Comparison of ENCODE assay signal across 29 cellular contexts in genomic region chr2:119934319-119934718, GRCh38.
"Had no signal": no experiment of that assay in that cellular context is flagged by ENCODE, and none has a peak within 500 bp of the region (broad histone marks: within the 10 kb centered on the region; RNA-seq: fewer than 3 reads in every experiment).

No MANE protein-coding gene starts in this region.

- H3K4me2 ChIP-seq: hepatocyte, smooth muscle cell had no signal

- ATAC-seq: activated CD8-positive, alpha-beta memory T cell treated with anti-CD3 and anti-CD28 coated beads, Interleukin-2, amount 10 ng/mL, durations not matched to agents 7 days and 5 days; activated naive CD8-positive, alpha-beta T cell treated with anti-CD3 and anti-CD28 coated beads, Interleukin-2, amount 50 U/mL, for 24 hours; foreskin keratinocyte; left colon; psoas muscle; upper lobe of right lung had no signal

- H3K4me1 Mint-ChIP-seq: endodermal cell, naive B cell, neural crest cell had no signal

- DNase-seq: activated CD4-positive, alpha-beta memory T cell treated with anti-CD3 and anti-CD28 coated beads, Interleukin-2, amount 10 ng/mL, durations not matched to agents 7 days and 5 days; activated CD4-positive, alpha-beta T cell treated with anti-CD3 and anti-CD28 coated beads, Interleukin-2, amount 10 ng/mL, durations not matched to agents 7 days and 5 days; activated CD4-positive, CD25-positive, alpha-beta regulatory T cell treated with anti-CD3 and anti-CD28 coated beads, Interleukin-2, amount 50 U/mL, for 72 hours; activated CD8-positive, alpha-beta memory T cell treated with anti-CD3 and anti-CD28 coated beads, Interleukin-2, amount 10 ng/mL, durations not matched to agents 7 days and 5 days; activated effector memory CD4-positive, alpha-beta T cell treated with anti-CD3 and anti-CD28 coated beads, Interleukin-2, amount 50 U/mL, for 16 hours; activated naive CD4-positive, alpha-beta T cell treated with anti-CD3 and anti-CD28 coated beads, Interleukin-2, amount 10 ng/mL, durations not matched to agents 7 days and 5 days; activated naive CD8-positive, alpha-beta T cell treated with anti-CD3 and anti-CD28 coated beads, Interleukin-2, amount 50 U/mL, for 24 hours; amygdala; caudate nucleus; endodermal cell; foreskin keratinocyte; left colon; mammary epithelial cell; naive B cell; nucleus accumbens; psoas muscle; stimulated activated CD4-positive, alpha-beta T cell treated with anti-CD3 and anti-CD28 coated beads, Interleukin-1b, Interleukin-23, amount 100 ng/mL, for 48 hours; stimulated activated naive CD4-positive, alpha-beta T cell; T-helper 1 cell; T-helper 9 cell; tibial artery; upper lobe of right lung had no signal

- H3K4me3 Mint-ChIP-seq: activated CD4-positive, alpha-beta memory T cell treated with anti-CD3 and anti-CD28 coated beads, Interleukin-2, amount 10 ng/mL, durations not matched to agents 7 days and 5 days; activated CD4-positive, alpha-beta T cell treated with anti-CD3 and anti-CD28 coated beads, Interleukin-2, amount 10 ng/mL, durations not matched to agents 7 days and 5 days; activated CD8-positive, alpha-beta memory T cell treated with anti-CD3 and anti-CD28 coated beads, Interleukin-2, amount 10 ng/mL, durations not matched to agents 7 days and 5 days; activated naive CD4-positive, alpha-beta T cell treated with anti-CD3 and anti-CD28 coated beads, Interleukin-2, amount 10 ng/mL, durations not matched to agents 7 days and 5 days; activated naive CD8-positive, alpha-beta T cell treated with anti-CD3 and anti-CD28 coated beads, Interleukin-2, amount 50 U/mL, for 24 hours; endodermal cell; naive B cell; neural crest cell had no signal

- H3K27ac ChIP-seq: esophagus muscularis mucosa, foreskin keratinocyte, hepatocyte, parathyroid adenoma, psoas muscle, suprapubic skin, tibial artery, upper lobe of right lung had no signal

- FAIRE-seq: keratinocyte had no signal

- H3K4me1 ChIP-seq: esophagus muscularis mucosa, foreskin keratinocyte, parathyroid adenoma, psoas muscle, suprapubic skin, tibial artery, upper lobe of right lung had no signal

- H3K9me3 ChIP-seq: esophagus muscularis mucosa, psoas muscle, suprapubic skin, tibial artery, upper lobe of right lung had no signal

- H3K27me3 Mint-ChIP-seq: activated CD4-positive, alpha-beta memory T cell treated with anti-CD3 and anti-CD28 coated beads, Interleukin-2, amount 10 ng/mL, durations not matched to agents 7 days and 5 days; activated CD4-positive, alpha-beta T cell treated with anti-CD3 and anti-CD28 coated beads, Interleukin-2, amount 10 ng/mL, durations not matched to agents 7 days and 5 days; activated CD8-positive, alpha-beta memory T cell treated with anti-CD3 and anti-CD28 coated beads, Interleukin-2, amount 10 ng/mL, durations not matched to agents 7 days and 5 days; activated naive CD4-positive, alpha-beta T cell treated with anti-CD3 and anti-CD28 coated beads, Interleukin-2, amount 10 ng/mL, durations not matched to agents 7 days and 5 days; activated naive CD8-positive, alpha-beta T cell treated with anti-CD3 and anti-CD28 coated beads, Interleukin-2, amount 50 U/mL, for 24 hours; naive B cell had no signal

- H3K4me3 ChIP-seq: esophagus muscularis mucosa, hepatocyte, psoas muscle, smooth muscle cell, suprapubic skin, tibial artery, upper lobe of right lung had no signal

- H3K27me3 ChIP-seq: esophagus muscularis mucosa, foreskin keratinocyte, hepatocyte, suprapubic skin, tibial artery, upper lobe of right lung had no signal

- H3K9me3 Mint-ChIP-seq: naive B cell, neural crest cell had no signal

- H3K27ac Mint-ChIP-seq: activated CD4-positive, alpha-beta memory T cell treated with anti-CD3 and anti-CD28 coated beads, Interleukin-2, amount 10 ng/mL, durations not matched to agents 7 days and 5 days; activated CD4-positive, alpha-beta T cell treated with anti-CD3 and anti-CD28 coated beads, Interleukin-2, amount 10 ng/mL, durations not matched to agents 7 days and 5 days; activated naive CD4-positive, alpha-beta T cell treated with anti-CD3 and anti-CD28 coated beads, Interleukin-2, amount 10 ng/mL, durations not matched to agents 7 days and 5 days; activated naive CD8-positive, alpha-beta T cell treated with anti-CD3 and anti-CD28 coated beads, Interleukin-2, amount 50 U/mL, for 24 hours; endodermal cell; naive B cell had no signal
